Comparison of ENCODE assay signal across 11 cellular contexts in the genomic region with DNA sequence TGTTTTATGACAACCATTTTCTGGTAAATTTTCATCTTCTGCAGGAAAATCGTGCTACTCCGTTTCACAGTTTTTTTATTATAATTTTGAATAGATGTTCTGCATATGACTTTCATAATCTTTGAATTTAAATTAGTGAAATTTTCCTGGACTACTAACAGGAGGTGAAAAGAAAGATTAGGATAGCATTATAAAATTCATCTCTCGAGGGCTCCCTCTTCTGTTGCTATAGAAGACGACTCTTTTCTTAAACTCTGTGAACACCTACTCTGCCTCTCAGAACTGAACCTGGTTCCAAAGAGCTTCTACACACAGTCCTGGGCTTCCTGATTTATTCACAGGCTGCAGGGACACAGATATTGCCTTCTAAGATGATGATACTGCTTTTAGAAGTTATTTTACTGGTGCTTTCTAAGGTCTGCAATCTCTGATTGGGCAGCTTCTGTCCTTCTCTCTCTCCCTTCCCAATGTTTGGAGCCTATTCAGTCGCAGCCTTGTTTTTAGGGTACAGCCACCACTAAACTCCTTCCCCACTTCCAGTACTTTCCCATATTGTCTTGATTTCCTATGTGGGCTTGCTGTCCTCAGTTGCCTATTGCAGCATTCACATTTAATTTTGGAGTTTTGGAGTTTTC. TPM values are rescaled to one million over a fixed set of nuclear protein-coding genes. Genes with fewer than 3 reads are reported as not detected.
DNase-seq lines count a peak whose midpoint lies in the region; ATAC-seq and TF ChIP-seq lines count a peak whose summit lies in the region.
"Had no signal": no experiment of that assay in that cellular context is flagged by ENCODE, and none has a peak within 500 bp of the region (broad histone marks: within the 10 kb centered on the region; RNA-seq: fewer than 3 reads in every experiment).

No MANE protein-coding gene starts in this region.

- intact Hi-C loops in left ventricle myocardium inferior (cut with micrococcal nuclease): no loop called here

- H3K4me1 ChIP-seq in left ventricle myocardium inferior (peaks cover 1% of the 10 kb centered on the region), right atrium auricular region (no peaks in the 10 kb centered on the region), fibroblast of lung (ENCODE audit: control insufficient read depth, extremely low read depth, insufficient read depth, low read length) (no peaks in the 10 kb centered on the region)

- H3K4me3 ChIP-seq in left ventricle myocardium inferior (no peak overlapping the region), right atrium auricular region (no peak overlapping the region), fibroblast of lung (replicated peaks in 1 of 4; ENCODE audit: control extremely low read depth in 1 of 4, insufficient read depth in 1 of 4, low read depth in 3 of 4, low read length in 4 of 4) (no peak overlapping the region)

- no peaks in the 10 kb centered on the region for H3K79me2 ChIP-seq in fibroblast of lung (ENCODE audit: control insufficient read depth, insufficient read depth, low read length)

- DNase-seq in left ventricle myocardium inferior (no peak), right atrium auricular region (ENCODE audit: low spot score) (no peak), OCI-M1 (lab: John Stamatoyannopoulos, UW) (peak; percentile 66), fibroblast of lung (ENCODE audit: low read depth in 2 of 2) (peak in 1 of 2 donors; percentile 34), hippocampal formation (lab: John Stamatoyannopoulos, UW) (no peak), HK-2 (ENCODE audit: unreplicated experiment) (no peak), KG1 (lab: John Stamatoyannopoulos, UW) (no peak)
- DNase-seq: activated CD4-positive, alpha-beta T cell treated with anti-CD3 and anti-CD28 coated beads, Interleukin-2, amount 50 U/mL, for 4 hours; NCI-H2171 had no signal

- H3K27ac ChIP-seq in left ventricle myocardium inferior (replicated peaks) (no peak overlapping the region), right atrium auricular region (no peak overlapping the region), fibroblast of lung (ENCODE audit: insufficient read depth, low read length) (no peak overlapping the region)

- H3K9me3 ChIP-seq in left ventricle myocardium inferior (replicated peaks): no peaks in the 10 kb centered on the region
- H3K9me3 ChIP-seq in right atrium auricular region: no peaks in the 10 kb centered on the region
- H3K9me3 ChIP-seq in fibroblast of lung (ENCODE audit: control insufficient read depth, insufficient read depth, low read depth, low read length): no peaks in the 10 kb centered on the region

- TF ChIP-seq CTCF in left ventricle myocardium inferior (IDR thresholded peaks at IDR 0.05; ENCODE audit: borderline replicate concordance): peak; percentile 45
- TF ChIP-seq CTCF in right atrium auricular region (IDR thresholded peaks at IDR 0.05): peak in 1 of 2 donors; percentile 39
- TF ChIP-seq CTCF in fibroblast of lung (conservative IDR thresholded peaks at IDR 0.05 in 1 of 2, IDR thresholded peaks at IDR 0.05 in 1 of 2; ENCODE audit: low read depth in 1 of 2, low read length in 2 of 2): peak; percentile 23 to 50

- no peaks in the 10 kb centered on the region for H4K20me1 ChIP-seq in fibroblast of lung (ENCODE audit: control insufficient read depth, extremely low read depth, insufficient read depth, low read length)

- no peaks in the 10 kb centered on the region for H3K36me3 ChIP-seq in left ventricle myocardium inferior
- no peaks in the 10 kb centered on the region for H3K36me3 ChIP-seq in right atrium auricular region
- no peaks in the 10 kb centered on the region for H3K36me3 ChIP-seq in fibroblast of lung (ENCODE audit: control insufficient read depth, insufficient read depth, low read length)

- H3K4me2 ChIP-seq in fibroblast of lung (ENCODE audit: extremely low read depth, insufficient read depth, low read length): no peak overlapping the region

- peak overlapping the region; percentile 52 for H2AFZ ChIP-seq in fibroblast of lung (ENCODE audit: low read length)

- no peaks in the 10 kb centered on the region for H3K27me3 ChIP-seq in left ventricle myocardium inferior (ENCODE audit: low read depth)
- H3K27me3 ChIP-seq in right atrium auricular region: no peaks in the 10 kb centered on the region
- H3K27me3 ChIP-seq in fibroblast of lung (ENCODE audit: control insufficient read depth, insufficient read depth, low read length): no peaks in the 10 kb centered on the region

- no peak for ATAC-seq in HG02623 (IDR thresholded peaks at IDR 0.05; ENCODE audit: unreplicated experiment)

- no peak overlapping the region for H3K9ac ChIP-seq in fibroblast of lung (ENCODE audit: insufficient read depth, low read length)

RNA-seq across cellular contexts. Expression of a gene that starts 10.1 kb away (rescaled TPM):
- total RNA-seq in left ventricle myocardium inferior: 16.5 TPM
- 10 to 100 TPM; 25.4 to 27.3 TPM for total RNA-seq in right atrium auricular region
- 33.4 and 101 TPM in 2 replicates for total RNA-seq in fibroblast of lung
- 32.5 and 33.6 TPM in 2 replicates for polyA plus RNA-seq in fibroblast of lung
- 30.3 and 33.9 TPM in 2 replicates for polyA plus RNA-seq in fibroblast of lung (2012)
- polyA minus RNA-seq in fibroblast of lung (ENCODE audit: low replicate concordance): 1.1 TPM in 2 replicates

RNA-seq across cellular contexts. Expression of a gene that starts 26.5 kb away (rescaled TPM):
- total RNA-seq in left ventricle myocardium inferior (39.4 TPM), right atrium auricular region (10 to 100 TPM; 34.4 to 41.7 TPM), fibroblast of lung (57.0 and 183 TPM in 2 replicates)
- 123 and 215 TPM in 2 replicates for polyA plus RNA-seq in fibroblast of lung
- polyA plus RNA-seq in fibroblast of lung (2012): 93.0 and 180 TPM in 2 replicates
- 2.0 and 4.9 TPM in 2 replicates for polyA minus RNA-seq in fibroblast of lung (ENCODE audit: low replicate concordance)

RNA-seq across cellular contexts. Expression of a gene that starts 38.2 kb away (rescaled TPM):
- total RNA-seq in left ventricle myocardium inferior (0.41 TPM), right atrium auricular region (under 1 TPM; 0.31 to 0.44 TPM), fibroblast of lung (0.17 and 1.0 TPM in 2 replicates)
- 0.20 and 0.39 TPM in 2 replicates for polyA plus RNA-seq in fibroblast of lung
- 0.17 and 0.19 TPM in 2 replicates for polyA plus RNA-seq in fibroblast of lung (2012)
- not detected in 2 replicates for polyA minus RNA-seq in fibroblast of lung (ENCODE audit: low replicate concordance)
- total RNA-seq: G401 had no signal
